Comparison of ENCODE assay signal across 11 cellular contexts in genomic region chr13:20232556-20233277, GRCh38. TPM values are rescaled to one million over a fixed set of nuclear protein-coding genes. Genes with fewer than 3 reads are reported as not detected.
A peak's percentile ranks its signal among the peaks of the same experiment; 100 is the strongest.
DNase-seq lines count a peak whose midpoint lies in the region; ATAC-seq and TF ChIP-seq lines count a peak whose summit lies in the region.
"Had no signal": no experiment of that assay in that cellular context is flagged by ENCODE, and none has a peak within 500 bp of the region (broad histone marks: within the 10 kb centered on the region; RNA-seq: fewer than 3 reads in every experiment).

No MANE protein-coding gene starts in this region.

- H3K36me3 Mint-ChIP-seq in naive thymus-derived CD4-positive, alpha-beta T cell: peaks cover 0 to 5% (median 0%) of the 10 kb centered on the region in 5 donors

- no peak for TF ChIP-seq POLR2A in vagina (IDR thresholded peaks at IDR 0.05)

- no peaks in the 10 kb centered on the region for H3K9me3 Mint-ChIP-seq in naive thymus-derived CD4-positive, alpha-beta T cell

- H3K4me3 Mint-ChIP-seq in naive thymus-derived CD4-positive, alpha-beta T cell: peak overlapping the region in 7 of 10 donors; percentile 23 to 86 (median 53)

- no peak for TF ChIP-seq CTCF in left ventricle myocardium inferior (IDR thresholded peaks at IDR 0.05; ENCODE audit: borderline replicate concordance)
- TF ChIP-seq CTCF in coronary artery (IDR thresholded peaks at IDR 0.05): no peak
- no peak for TF ChIP-seq CTCF in vagina (IDR thresholded peaks at IDR 0.05)

- H3K4me1 ChIP-seq in left ventricle myocardium inferior (peaks cover 15% of the 10 kb centered on the region), vagina (peaks cover 19% of the 10 kb centered on the region)
- H3K4me1 ChIP-seq in naive thymus-derived CD4-positive, alpha-beta T cell (ENCODE audit: control insufficient read depth in 2 of 2, insufficient read depth in 2 of 2, low read length in 2 of 2): peaks cover 6 to 17% of the 10 kb centered on the region in 2 donors

- CTCF ChIA-PET in naive thymus-derived CD4-positive, alpha-beta T cell (lab: Charles Lee): interaction anchor here (1.3 kb wide), 1 partner anchor 37 kb away, joined by 3 read pairs; no protein-coding TSS in a partner anchor

- H3K27me3 ChIP-seq in left ventricle myocardium inferior (ENCODE audit: low read depth): peaks cover 83% of the 10 kb centered on the region
- H3K27me3 ChIP-seq in naive thymus-derived CD4-positive, alpha-beta T cell (ENCODE audit: control insufficient read depth in 2 of 2, insufficient read depth in 2 of 2, low read length in 2 of 2): no peaks in the 10 kb centered on the region
- no peaks in the 10 kb centered on the region for H3K27me3 ChIP-seq in vagina

- peaks cover 0 to 20% (median 12%) of the 10 kb centered on the region in 7 donors for H3K4me1 Mint-ChIP-seq in naive thymus-derived CD4-positive, alpha-beta T cell

- peak overlapping the region; percentile 58 for H3K4me3 ChIP-seq in left ventricle myocardium inferior
- H3K4me3 ChIP-seq in coronary artery: peak overlapping the region; percentile 61
- H3K4me3 ChIP-seq in naive thymus-derived CD4-positive, alpha-beta T cell (ENCODE audit: low read length): peak overlapping the region; percentile 27
- peak overlapping the region; percentile 34 to 51 for H3K4me3 ChIP-seq in vagina

- DNase-seq in left ventricle myocardium inferior (no peak), Right ventricle myocardium superior (no peak), coronary artery (ENCODE audit: low spot score) (no peak), vagina (ENCODE audit: extremely low spot score in 2 of 2) (no peak), dedifferentiated amniotic fluid mesenchymal stem cell (ENCODE audit: extremely low spot score) (no peak), hepatic stellate cell (ENCODE audit: low spot score) (no peak)
- DNase-seq in naive thymus-derived CD4-positive, alpha-beta T cell: no peak
- DNase-seq: erythroblast, MM.1S had no signal

- H3K27me3 Mint-ChIP-seq in naive thymus-derived CD4-positive, alpha-beta T cell: peaks cover 6 to 56% (median 26%) of the 10 kb centered on the region in 5 donors

- intact Hi-C loops in left ventricle myocardium inferior (cut with micrococcal nuclease): no loop called here
- intact Hi-C loops in Right ventricle myocardium superior (cut with DNase I): no loop called here
- intact Hi-C loops in naive thymus-derived CD4-positive, alpha-beta T cell (cut with micrococcal nuclease): no loop called here
- intact Hi-C loops in vagina (cut with DNase I): no loop called here

- no peaks in the 10 kb centered on the region for H3K36me3 ChIP-seq in left ventricle myocardium inferior
- H3K36me3 ChIP-seq in naive thymus-derived CD4-positive, alpha-beta T cell (ENCODE audit: control insufficient read depth in 2 of 3, insufficient read depth in 3 of 3, low read length in 3 of 3): no peaks in the 10 kb centered on the region
- no peaks in the 10 kb centered on the region for H3K36me3 ChIP-seq in vagina

- POLR2A ChIA-PET in naive thymus-derived CD4-positive, alpha-beta T cell (lab: Charles Lee): no interaction called here

- no peak overlapping the region for H3K27ac Mint-ChIP-seq in naive thymus-derived CD4-positive, alpha-beta T cell

- H3K9me3 ChIP-seq in left ventricle myocardium inferior (replicated peaks) (no peaks in the 10 kb centered on the region), vagina (no peaks in the 10 kb centered on the region)
- no peaks in the 10 kb centered on the region for H3K9me3 ChIP-seq in naive thymus-derived CD4-positive, alpha-beta T cell (ENCODE audit: control insufficient read depth in 2 of 3, low read length in 3 of 3)

- H3K27ac ChIP-seq in left ventricle myocardium inferior (replicated peaks): no peak overlapping the region
- no peak overlapping the region for H3K27ac ChIP-seq in coronary artery
- no peak overlapping the region for H3K27ac ChIP-seq in naive thymus-derived CD4-positive, alpha-beta T cell (ENCODE audit: low read depth, low read length)
- H3K27ac ChIP-seq in vagina: peak overlapping the region; percentile 66

- ATAC-seq in Right ventricle myocardium superior (ENCODE audit: poor library complexity) (no peak), HG03025 (IDR thresholded peaks at IDR 0.05; ENCODE audit: low FRiP score, unreplicated experiment) (no peak)
- no peak for ATAC-seq in naive thymus-derived CD4-positive, alpha-beta T cell

RNA-seq across cellular contexts. Expression of gene GJB6, which starts 0.6 kb away (rescaled TPM):
- total RNA-seq in left ventricle myocardium inferior (not detected), Right ventricle myocardium superior (not detected), vagina (121 TPM)
- total RNA-seq in naive thymus-derived CD4-positive, alpha-beta T cell: 1 to 10 TPM in 3 of 5 experiments, under 1 TPM in 2; 0.22 to 2.4 (median 1.4) TPM
- polyA plus RNA-seq in naive thymus-derived CD4-positive, alpha-beta T cell: 1 to 10 TPM in 1 of 2 donors, under 1 TPM in 1; 0.20 to 1.1 TPM
- total RNA-seq: SK-MEL-5 had no signal

RNA-seq across cellular contexts. Expression of gene GJB2, which starts 40.0 kb away (rescaled TPM):
- total RNA-seq in left ventricle myocardium inferior (not detected), Right ventricle myocardium superior (0.38 TPM), vagina (217 TPM)
- 1 to 10 TPM in 1 of 5 experiments, under 1 TPM in 2, not detected in 2; 0.13 to 3.6 (median 0.22) TPM for total RNA-seq in naive thymus-derived CD4-positive, alpha-beta T cell
- not detected for polyA plus RNA-seq in naive thymus-derived CD4-positive, alpha-beta T cell
- total RNA-seq: SK-MEL-5 had no signal

Comparison
In these comparisons a context has a peak if more than half of its experiments do, and no peak if none do; other contexts are left out.
1. RNA of gene GJB6, which starts 0.6 kb away (total RNA-seq): 121 TPM in vagina (single experiment); 0.22 to 2.4 TPM in naive thymus-derived CD4-positive, alpha-beta T cell, not detected in Right ventricle myocardium superior (single experiment) and not detected in left ventricle myocardium inferior (single experiment); every median in the first group is over 10 times any median in the second.
2. RNA of gene GJB2, which starts 40.0 kb away (total RNA-seq): 217 TPM in vagina (single experiment); 0.38 TPM in Right ventricle myocardium superior (single experiment), 0.13 to 3.6 TPM in naive thymus-derived CD4-positive, alpha-beta T cell and not detected in left ventricle myocardium inferior (single experiment); every median in the first group is over 10 times any median in the second.
3. Peak in every context shown above with its lines, with median percentiles within 50 percentile points of each other: H3K4me3 ChIP-seq.